ENCODE assay signal across 21 cellular contexts in the genomic region with DNA sequence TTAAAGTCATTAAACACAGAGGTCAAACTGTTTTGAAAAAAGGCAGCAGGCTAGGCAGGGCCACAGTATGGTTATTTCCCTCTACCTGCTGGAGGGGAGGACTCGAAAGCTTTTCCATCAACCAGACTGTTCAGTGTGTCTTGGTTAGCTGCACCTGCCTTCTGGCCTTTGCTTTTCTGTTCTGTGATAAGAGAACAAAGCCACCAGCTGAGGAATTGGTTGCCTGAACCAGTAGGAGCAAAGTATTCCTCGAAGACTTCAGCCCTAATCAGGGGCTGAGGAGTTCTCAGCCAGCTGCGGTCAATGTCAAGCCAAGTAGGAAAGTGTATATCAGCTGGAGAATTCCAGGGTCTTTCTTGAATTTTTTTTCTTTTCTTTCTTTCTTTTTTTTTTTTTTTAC.
"Had no signal": no experiment of that assay in that cellular context is flagged by ENCODE, and none has a peak within 500 bp of the region (broad histone marks: within the 10 kb centered on the region; RNA-seq: fewer than 3 reads in every experiment).

No MANE protein-coding gene starts in this region.

- H3K36me3 ChIP-seq: breast epithelium, lower lobe of right lung, neutrophil, pancreas, sigmoid colon, thoracic aorta, upper lobe of right lung had no signal

- ATAC-seq: activated CD8-positive, alpha-beta T cell treated with anti-CD3 and anti-CD28 coated beads for 36 hours; lower lobe of right lung; naive thymus-derived CD8-positive, alpha-beta T cell; pancreas; stimulated activated effector memory CD8-positive, alpha-beta T cell treated with anti-CD3 and anti-CD28 coated beads, Interleukin-12 subunit alpha, Interleukin-12 subunit beta, amount 100 ng/mL, for 72 hours; upper lobe of right lung had no signal

- H3K27ac ChIP-seq: breast epithelium, coronary artery, lower lobe of right lung, neutrophil, pancreas, sigmoid colon, thoracic aorta, upper lobe of right lung had no signal

- DNase-seq: activated CD4-positive, alpha-beta T cell treated with anti-CD3 and anti-CD28 coated beads for 48 hours; activated CD4-positive, CD25-positive, alpha-beta regulatory T cell; activated CD8-positive, alpha-beta T cell treated with anti-CD3 and anti-CD28 coated beads for 36 hours; activated naive CD4-positive, alpha-beta T cell treated with anti-CD3 and anti-CD28 coated beads for 36 hours; activated T-cell treated with anti-CD3 and anti-CD28 coated beads, Interleukin-2, amount 50 U/mL, for 24 hours; erythroblast; foreskin melanocyte; hypothalamus; islet precursor cell; lower lobe of right lung; naive thymus-derived CD8-positive, alpha-beta T cell; pancreas; sigmoid colon; stimulated activated CD4-positive, alpha-beta T cell treated with anti-CD3 and anti-CD28 coated beads, Interleukin-4, amount 100 ng/mL, for 24 hours; T-helper 9 cell; upper lobe of right lung had no signal

- H3K4me1 ChIP-seq: breast epithelium, lower lobe of right lung, pancreas, sigmoid colon, upper lobe of right lung had no signal

- H3K9me3 ChIP-seq: breast epithelium, lower lobe of right lung, neutrophil, pancreas, sigmoid colon, thoracic aorta, upper lobe of right lung had no signal

- H3K27me3 ChIP-seq: breast epithelium, neutrophil, pancreas, sigmoid colon had no signal

- H3K4me3 ChIP-seq: breast epithelium, coronary artery, lower lobe of right lung, pancreas, sigmoid colon, thoracic aorta, upper lobe of right lung had no signal
